8 cellular contexts compared by ENCODE assay signal in the genomic region with DNA sequence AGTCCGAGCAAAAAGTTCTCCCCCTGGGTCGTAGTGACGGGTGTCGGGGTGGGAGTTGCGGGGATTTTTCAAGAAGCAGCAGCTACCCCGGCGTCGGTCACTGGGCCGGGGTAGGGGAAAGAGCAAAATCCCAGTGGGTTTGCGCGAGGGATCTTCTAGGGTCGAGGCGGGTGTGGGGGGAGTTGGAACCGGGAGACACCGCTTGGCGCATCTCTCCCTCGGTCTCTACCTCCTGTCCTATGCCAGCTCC. TPM values are rescaled to one million over a fixed set of nuclear protein-coding genes. Genes with fewer than 3 reads are reported as not detected.
DNase-seq lines count a peak whose midpoint lies in the region; ATAC-seq and TF ChIP-seq lines count a peak whose summit lies in the region.

No MANE protein-coding gene starts in this region.

- in situ Hi-C loops in astrocyte of the cerebellum (cut with HindIII; ENCODE audit: low sequenced_read_pairs) = no loop called here

- H3K36me3 Mint-ChIP-seq in activated CD4-positive, alpha-beta T cell treated with anti-CD3 and anti-CD28 coated beads, Interleukin-2, amount 10 ng/mL, durations not matched to agents 7 days and 5 days (ENCODE audit: low read depth) = peaks cover 25% of the 10 kb centered on the region

- H3K4me3 ChIP-seq in astrocyte of the cerebellum (ENCODE audit: low read depth, low read length) = peak overlapping the region; percentile 91
- H3K4me3 ChIP-seq in lower leg skin (ENCODE audit: low read depth, poor library complexity, severe bottlenecking) = peak overlapping the region; percentile 31
- peak overlapping the region; percentile 76 to 95 (median 81) for H3K4me3 ChIP-seq in tibial nerve

- peak overlapping the region; percentile 95 to 99 (median 98) for H3K27ac ChIP-seq in tibial nerve

- TF ChIP-seq POLR2A in lower leg skin (IDR thresholded peaks at IDR 0.05) (no peak), tibial nerve (IDR thresholded peaks at IDR 0.05) (peak in 1 of 2 donors; percentile 77), GM18505 (IDR thresholded peaks at IDR 0.05; ENCODE audit: borderline replicate concordance, extremely low read depth, insufficient read depth, insufficient read length) (no peak)

- intact Hi-C loops in lower leg skin (cut with DNase I; ENCODE audit: low total_unique reads) = no loop called here

- no peak for TF ChIP-seq EP300 in tibial nerve (IDR thresholded peaks at IDR 0.05)

- H3K4me1 ChIP-seq in tibial nerve = peaks cover 4 to 44% (median 35%) of the 10 kb centered on the region in 4 donors

- 0 to 4% methylated on average over 17 of the region's 17 CpGs for WGBS in lower leg skin, 2 donors
- WGBS in tibial nerve, 2 donors = 0 to 1% methylated on average over 7 to 17 of the region's 17 CpGs

- H3K9me3 ChIP-seq in tibial nerve = no peaks in the 10 kb centered on the region

- H3K27ac Mint-ChIP-seq in activated CD4-positive, alpha-beta T cell treated with anti-CD3 and anti-CD28 coated beads, Interleukin-2, amount 10 ng/mL, durations not matched to agents 7 days and 5 days = peak overlapping the region; percentile 92

- H3K36me3 ChIP-seq in tibial nerve = no peaks in the 10 kb centered on the region

- H3K27me3 ChIP-seq in tibial nerve = no peaks in the 10 kb centered on the region

- H3K27me3 Mint-ChIP-seq in activated CD4-positive, alpha-beta T cell treated with anti-CD3 and anti-CD28 coated beads, Interleukin-2, amount 10 ng/mL, durations not matched to agents 7 days and 5 days = no peaks in the 10 kb centered on the region

- ATAC-seq in GM18505 (IDR thresholded peaks at IDR 0.05; ENCODE audit: unreplicated experiment) (no peak), GM18519 (IDR thresholded peaks at IDR 0.05; ENCODE audit: low FRiP score, unreplicated experiment) (no peak)

- no peak for TF ChIP-seq CTCF in astrocyte of the cerebellum (IDR thresholded peaks at IDR 0.05; ENCODE audit: low read depth, low read length, missing control alignments)
- TF ChIP-seq CTCF in lower leg skin (IDR thresholded peaks at IDR 0.05) = no peak
- TF ChIP-seq CTCF in tibial nerve (IDR thresholded peaks at IDR 0.05) = no peak

- peaks cover 15% of the 10 kb centered on the region for H3K4me1 Mint-ChIP-seq in activated CD4-positive, alpha-beta T cell treated with anti-CD3 and anti-CD28 coated beads, Interleukin-2, amount 10 ng/mL, durations not matched to agents 7 days and 5 days

- H3K9me3 Mint-ChIP-seq in activated CD4-positive, alpha-beta T cell treated with anti-CD3 and anti-CD28 coated beads, Interleukin-2, amount 10 ng/mL, durations not matched to agents 7 days and 5 days = no peaks in the 10 kb centered on the region

- peak overlapping the region; percentile 84 for H3K4me3 Mint-ChIP-seq in activated CD4-positive, alpha-beta T cell treated with anti-CD3 and anti-CD28 coated beads, Interleukin-2, amount 10 ng/mL, durations not matched to agents 7 days and 5 days

- POLR2A ChIA-PET in activated CD4-positive, alpha-beta T cell treated with anti-CD3 and anti-CD28 coated beads, Interleukin-2, amount 10 ng/mL, durations not matched to agents 7 days and 5 days (lab: Charles Lee) = interaction anchor here (0.6 kb wide), 3 partner anchors 13 to 207 kb away, joined by 3 to 9 read pairs (median 3); a partner anchor contains a TSS

- CTCF ChIA-PET in activated CD4-positive, alpha-beta T cell treated with anti-CD3 and anti-CD28 coated beads, Interleukin-2, amount 10 ng/mL, durations not matched to agents 7 days and 5 days (lab: Charles Lee) = interaction anchor here (0.6 to 5.2 kb wide), 15 partner anchors 9 to 167 kb away, joined by 3 to 56 read pairs (median 4); a partner anchor contains a TSS

- no peak for DNase-seq in activated CD4-positive, alpha-beta T cell treated with anti-CD3 and anti-CD28 coated beads, Interleukin-2, amount 10 ng/mL, durations not matched to agents 7 days and 5 days
- DNase-seq in activated CD4-positive, alpha-beta T cell treated with anti-CD3 and anti-CD28 coated beads for 48 hours = no peak
- DNase-seq in astrocyte of the cerebellum (ENCODE audit: low read depth) = no peak
- no peak for DNase-seq in lower leg skin (ENCODE audit: low spot score in 2 of 2)
- no peak for DNase-seq in tibial nerve (ENCODE audit: low spot score in 2 of 2)
- no peak for DNase-seq in DMS153 (lab: John Stamatoyannopoulos, UW)

RNA-seq across cellular contexts. Expression of a gene that starts 2.3 kb away (rescaled TPM):
- 100 to 1,000 TPM; 186 to 195 TPM for total RNA-seq in activated CD4-positive, alpha-beta T cell treated with anti-CD3 and anti-CD28 coated beads, Interleukin-2, amount 10 ng/mL, durations not matched to agents 7 days and 5 days
- 10 to 100 TPM; 62.4 to 70.8 (median 65.7) TPM for total RNA-seq in lower leg skin
- total RNA-seq in tibial nerve = 10 to 100 TPM; 65.7 to 71.9 (median 69.3) TPM

RNA-seq across cellular contexts. Expression of a gene that starts 22.1 kb away (rescaled TPM):
- total RNA-seq in activated CD4-positive, alpha-beta T cell treated with anti-CD3 and anti-CD28 coated beads, Interleukin-2, amount 10 ng/mL, durations not matched to agents 7 days and 5 days = 100 to 1,000 TPM; 110 to 112 TPM
- total RNA-seq in lower leg skin (10 to 100 TPM; 62.4 to 77.9 (median 67.8) TPM), tibial nerve (10 to 100 TPM; 40.9 to 60.4 (median 52.7) TPM)

RNA-seq across cellular contexts. Expression of a gene that starts 35.0 kb away (rescaled TPM):
- 10 to 100 TPM; 36.6 to 37.1 TPM for total RNA-seq in activated CD4-positive, alpha-beta T cell treated with anti-CD3 and anti-CD28 coated beads, Interleukin-2, amount 10 ng/mL, durations not matched to agents 7 days and 5 days
- 10 to 100 TPM; 23.4 to 44.5 (median 34.8) TPM for total RNA-seq in lower leg skin
- total RNA-seq in tibial nerve = 10 to 100 TPM; 28.6 to 41.2 (median 35.6) TPM

RNA-seq across cellular contexts. Expression of a gene that starts 46.1 kb away (rescaled TPM):
- total RNA-seq in activated CD4-positive, alpha-beta T cell treated with anti-CD3 and anti-CD28 coated beads, Interleukin-2, amount 10 ng/mL, durations not matched to agents 7 days and 5 days = not detected
- total RNA-seq in lower leg skin = 1 to 10 TPM in 1 of 4 donors, not detected in 3; 2.4 TPM
- under 1 TPM in 1 of 4 donors, not detected in 3; 0.21 TPM for total RNA-seq in tibial nerve

RNA-seq across cellular contexts. Expression of a gene that starts 51.3 kb away (rescaled TPM):
- total RNA-seq in activated CD4-positive, alpha-beta T cell treated with anti-CD3 and anti-CD28 coated beads, Interleukin-2, amount 10 ng/mL, durations not matched to agents 7 days and 5 days = under 1 TPM in 1 of 2 experiments, not detected in 1; 0.30 TPM
- total RNA-seq in lower leg skin (1 to 10 TPM in 1 of 4 donors, not detected in 3; 1.1 TPM), tibial nerve (1 to 10 TPM in 1 of 4 donors, not detected in 3; 2.7 TPM)

Comparison
In these comparisons a context has a peak if more than half of its experiments do, and no peak if none do; other contexts are left out.
1. H3K4me3 ChIP-seq: peak in every context shown above with its lines; median percentile 91 in astrocyte of the cerebellum; 81 in tibial nerve; 31 in lower leg skin.